Comparison of ENCODE assay signal across 1 cellular context in the genomic region with DNA sequence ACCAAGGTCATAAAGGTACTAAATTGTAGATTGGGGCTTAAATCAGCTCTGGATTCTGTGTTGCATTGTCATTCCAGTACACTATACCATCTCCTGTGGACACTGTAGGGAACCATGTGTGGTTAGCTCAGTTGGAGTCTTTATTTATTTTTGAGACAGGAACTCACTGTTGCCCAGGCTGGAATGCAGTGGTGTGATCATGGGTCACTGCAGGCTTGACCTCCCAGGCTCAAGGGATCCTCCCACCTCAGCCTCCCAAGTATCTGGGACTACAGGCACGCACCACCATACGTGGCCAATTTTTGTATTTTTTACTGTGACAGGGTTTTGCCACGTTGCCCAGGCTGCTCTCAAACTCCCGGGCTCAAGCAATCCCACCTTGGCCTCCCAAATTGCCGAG.
TF ChIP-seq lines count a peak whose summit lies in the region.

No MANE protein-coding gene starts in this region.

TF ChIP-seq in HepG2, 621 proteins besides CTCF, POLR2A, EP300 and RAD21 (continued from another document):
- no peak for TF ChIP-seq HDAC6 (IDR thresholded peaks at IDR 0.05; ENCODE audit: low read depth, low read length)
- TF ChIP-seq, protein P1, sequence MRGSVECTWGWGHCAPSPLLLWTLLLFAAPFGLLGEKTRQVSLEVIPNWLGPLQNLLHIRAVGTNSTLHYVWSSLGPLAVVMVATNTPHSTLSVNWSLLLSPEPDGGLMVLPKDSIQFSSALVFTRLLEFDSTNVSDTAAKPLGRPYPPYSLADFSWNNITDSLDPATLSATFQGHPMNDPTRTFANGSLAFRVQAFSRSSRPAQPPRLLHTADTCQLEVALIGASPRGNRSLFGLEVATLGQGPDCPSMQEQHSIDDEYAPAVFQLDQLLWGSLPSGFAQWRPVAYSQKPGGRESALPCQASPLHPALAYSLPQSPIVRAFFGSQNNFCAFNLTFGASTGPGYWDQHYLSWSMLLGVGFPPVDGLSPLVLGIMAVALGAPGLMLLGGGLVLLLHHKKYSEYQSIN (CRISPR knock-in tag; IDR thresholded peaks at IDR 0.05; ENCODE audit: borderline replicate concordance), result no peak
- no peak for TF ChIP-seq MIER2 (CRISPR knock-in tag; IDR thresholded peaks at IDR 0.05)
- 0 out of 2 replicates have a peak, but pooled peaks have one; percentile 46 for TF ChIP-seq SP5 (CRISPR knock-in tag; IDR thresholded peaks at IDR 0.05; ENCODE audit: borderline replicate concordance, low read depth)
- TF ChIP-seq, protein P2, sequence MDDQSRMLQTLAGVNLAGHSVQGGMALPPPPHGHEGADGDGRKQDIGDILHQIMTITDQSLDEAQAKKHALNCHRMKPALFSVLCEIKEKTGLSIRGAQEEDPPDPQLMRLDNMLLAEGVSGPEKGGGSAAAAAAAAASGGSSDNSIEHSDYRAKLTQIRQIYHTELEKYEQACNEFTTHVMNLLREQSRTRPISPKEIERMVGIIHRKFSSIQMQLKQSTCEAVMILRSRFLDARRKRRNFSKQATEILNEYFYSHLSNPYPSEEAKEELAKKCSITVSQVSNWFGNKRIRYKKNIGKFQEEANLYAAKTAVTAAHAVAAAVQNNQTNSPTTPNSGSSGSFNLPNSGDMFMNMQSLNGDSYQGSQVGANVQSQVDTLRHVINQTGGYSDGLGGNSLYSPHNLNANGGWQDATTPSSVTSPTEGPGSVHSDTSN (CRISPR knock-in tag; IDR thresholded peaks at IDR 0.05; ENCODE audit: borderline replicate concordance), result no peak
- TF ChIP-seq ISL2 (CRISPR knock-in tag; IDR thresholded peaks at IDR 0.05), result no peak
- TF ChIP-seq SUZ12 (IDR thresholded peaks at IDR 0.05; ENCODE audit: low read depth, low read length), result no peak
- TF ChIP-seq, protein P3, sequence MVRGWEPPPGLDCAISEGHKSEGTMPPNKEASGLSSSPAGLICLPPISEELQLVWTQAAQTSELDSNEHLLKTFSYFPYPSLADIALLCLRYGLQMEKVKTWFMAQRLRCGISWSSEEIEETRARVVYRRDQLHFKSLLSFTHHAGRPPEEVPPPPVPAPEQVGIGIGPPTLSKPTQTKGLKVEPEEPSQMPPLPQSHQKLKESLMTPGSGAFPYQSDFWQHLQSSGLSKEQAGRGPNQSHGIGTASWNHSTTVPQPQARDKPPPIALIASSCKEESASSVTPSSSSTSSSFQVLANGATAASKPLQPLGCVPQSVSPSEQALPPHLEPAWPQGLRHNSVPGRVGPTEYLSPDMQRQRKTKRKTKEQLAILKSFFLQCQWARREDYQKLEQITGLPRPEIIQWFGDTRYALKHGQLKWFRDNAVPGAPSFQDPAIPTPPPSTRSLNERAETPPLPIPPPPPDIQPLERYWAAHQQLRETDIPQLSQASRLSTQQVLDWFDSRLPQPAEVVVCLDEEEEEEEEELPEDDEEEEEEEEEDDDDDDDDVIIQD (CRISPR knock-in tag; IDR thresholded peaks at IDR 0.05; ENCODE audit: low read depth), result peak; percentile 70; the same call in 1 of the 2 replicates
- no peak for TF ChIP-seq XRCC5 (optimal IDR thresholded peaks at IDR 0.05; ENCODE audit: low read length)
- TF ChIP-seq SALL2 (CRISPR knock-in tag; IDR thresholded peaks at IDR 0.05), result no peak
- TF ChIP-seq, protein P4, sequence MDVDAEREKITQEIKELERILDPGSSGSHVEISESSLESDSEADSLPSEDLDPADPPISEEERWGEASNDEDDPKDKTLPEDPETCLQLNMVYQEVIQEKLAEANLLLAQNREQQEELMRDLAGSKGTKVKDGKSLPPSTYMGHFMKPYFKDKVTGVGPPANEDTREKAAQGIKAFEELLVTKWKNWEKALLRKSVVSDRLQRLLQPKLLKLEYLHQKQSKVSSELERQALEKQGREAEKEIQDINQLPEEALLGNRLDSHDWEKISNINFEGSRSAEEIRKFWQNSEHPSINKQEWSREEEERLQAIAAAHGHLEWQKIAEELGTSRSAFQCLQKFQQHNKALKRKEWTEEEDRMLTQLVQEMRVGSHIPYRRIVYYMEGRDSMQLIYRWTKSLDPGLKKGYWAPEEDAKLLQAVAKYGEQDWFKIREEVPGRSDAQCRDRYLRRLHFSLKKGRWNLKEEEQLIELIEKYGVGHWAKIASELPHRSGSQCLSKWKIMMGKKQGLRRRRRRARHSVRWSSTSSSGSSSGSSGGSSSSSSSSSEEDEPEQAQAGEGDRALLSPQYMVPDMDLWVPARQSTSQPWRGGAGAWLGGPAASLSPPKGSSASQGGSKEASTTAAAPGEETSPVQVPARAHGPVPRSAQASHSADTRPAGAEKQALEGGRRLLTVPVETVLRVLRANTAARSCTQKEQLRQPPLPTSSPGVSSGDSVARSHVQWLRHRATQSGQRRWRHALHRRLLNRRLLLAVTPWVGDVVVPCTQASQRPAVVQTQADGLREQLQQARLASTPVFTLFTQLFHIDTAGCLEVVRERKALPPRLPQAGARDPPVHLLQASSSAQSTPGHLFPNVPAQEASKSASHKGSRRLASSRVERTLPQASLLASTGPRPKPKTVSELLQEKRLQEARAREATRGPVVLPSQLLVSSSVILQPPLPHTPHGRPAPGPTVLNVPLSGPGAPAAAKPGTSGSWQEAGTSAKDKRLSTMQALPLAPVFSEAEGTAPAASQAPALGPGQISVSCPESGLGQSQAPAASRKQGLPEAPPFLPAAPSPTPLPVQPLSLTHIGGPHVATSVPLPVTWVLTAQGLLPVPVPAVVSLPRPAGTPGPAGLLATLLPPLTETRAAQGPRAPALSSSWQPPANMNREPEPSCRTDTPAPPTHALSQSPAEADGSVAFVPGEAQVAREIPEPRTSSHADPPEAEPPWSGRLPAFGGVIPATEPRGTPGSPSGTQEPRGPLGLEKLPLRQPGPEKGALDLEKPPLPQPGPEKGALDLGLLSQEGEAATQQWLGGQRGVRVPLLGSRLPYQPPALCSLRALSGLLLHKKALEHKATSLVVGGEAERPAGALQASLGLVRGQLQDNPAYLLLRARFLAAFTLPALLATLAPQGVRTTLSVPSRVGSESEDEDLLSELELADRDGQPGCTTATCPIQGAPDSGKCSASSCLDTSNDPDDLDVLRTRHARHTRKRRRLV (CRISPR knock-in tag; IDR thresholded peaks at IDR 0.05), result no peak
- 0 out of 2 replicates have a peak, but pooled peaks have one; percentile 7 for TF ChIP-seq CEBPG (CRISPR knock-in tag; IDR thresholded peaks at IDR 0.05)
- peak; percentile 92 for TF ChIP-seq ZMYM3 (CRISPR knock-in tag; IDR thresholded peaks at IDR 0.05)
- peak; percentile 72 for TF ChIP-seq FOXA3 (CRISPR knock-in tag; IDR thresholded peaks at IDR 0.05)
- no peak for TF ChIP-seq ZNF816 (CRISPR knock-in tag; IDR thresholded peaks at IDR 0.05; ENCODE audit: borderline replicate concordance)
- TF ChIP-seq, protein P5, sequence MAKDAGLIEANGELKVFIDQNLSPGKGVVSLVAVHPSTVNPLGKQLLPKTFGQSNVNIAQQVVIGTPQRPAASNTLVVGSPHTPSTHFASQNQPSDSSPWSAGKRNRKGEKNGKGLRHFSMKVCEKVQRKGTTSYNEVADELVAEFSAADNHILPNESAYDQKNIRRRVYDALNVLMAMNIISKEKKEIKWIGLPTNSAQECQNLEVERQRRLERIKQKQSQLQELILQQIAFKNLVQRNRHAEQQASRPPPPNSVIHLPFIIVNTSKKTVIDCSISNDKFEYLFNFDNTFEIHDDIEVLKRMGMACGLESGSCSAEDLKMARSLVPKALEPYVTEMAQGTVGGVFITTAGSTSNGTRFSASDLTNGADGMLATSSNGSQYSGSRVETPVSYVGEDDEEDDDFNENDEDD (CRISPR knock-in tag; IDR thresholded peaks at IDR 0.05; ENCODE audit: borderline replicate concordance), result no peak
- no peak for TF ChIP-seq ZNF530 (CRISPR knock-in tag; IDR thresholded peaks at IDR 0.05; ENCODE audit: low read depth)
- TF ChIP-seq ZNF644 (CRISPR knock-in tag; IDR thresholded peaks at IDR 0.05; ENCODE audit: low read depth), result 0 out of 2 replicates have a peak, but pooled peaks have one; percentile 33
- no peak for TF ChIP-seq ZNF335 (CRISPR knock-in tag; IDR thresholded peaks at IDR 0.05)
- no peak for TF ChIP-seq SOX6 (IDR thresholded peaks at IDR 0.05)
- TF ChIP-seq SOX6 (CRISPR knock-in tag; IDR thresholded peaks at IDR 0.05), result peak; percentile 34; the same call in 1 of the 2 replicates
- TF ChIP-seq, protein P6, sequence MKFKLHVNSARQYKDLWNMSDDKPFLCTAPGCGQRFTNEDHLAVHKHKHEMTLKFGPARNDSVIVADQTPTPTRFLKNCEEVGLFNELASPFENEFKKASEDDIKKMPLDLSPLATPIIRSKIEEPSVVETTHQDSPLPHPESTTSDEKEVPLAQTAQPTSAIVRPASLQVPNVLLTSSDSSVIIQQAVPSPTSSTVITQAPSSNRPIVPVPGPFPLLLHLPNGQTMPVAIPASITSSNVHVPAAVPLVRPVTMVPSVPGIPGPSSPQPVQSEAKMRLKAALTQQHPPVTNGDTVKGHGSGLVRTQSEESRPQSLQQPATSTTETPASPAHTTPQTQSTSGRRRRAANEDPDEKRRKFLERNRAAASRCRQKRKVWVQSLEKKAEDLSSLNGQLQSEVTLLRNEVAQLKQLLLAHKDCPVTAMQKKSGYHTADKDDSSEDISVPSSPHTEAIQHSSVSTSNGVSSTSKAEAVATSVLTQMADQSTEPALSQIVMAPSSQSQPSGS (CRISPR knock-in tag; IDR thresholded peaks at IDR 0.05), result 0 out of 2 replicates have a peak, but pooled peaks have one; percentile 44
- TF ChIP-seq ZNF34 (CRISPR knock-in tag; IDR thresholded peaks at IDR 0.05; ENCODE audit: borderline replicate concordance), result no peak
- TF ChIP-seq, protein P7, sequence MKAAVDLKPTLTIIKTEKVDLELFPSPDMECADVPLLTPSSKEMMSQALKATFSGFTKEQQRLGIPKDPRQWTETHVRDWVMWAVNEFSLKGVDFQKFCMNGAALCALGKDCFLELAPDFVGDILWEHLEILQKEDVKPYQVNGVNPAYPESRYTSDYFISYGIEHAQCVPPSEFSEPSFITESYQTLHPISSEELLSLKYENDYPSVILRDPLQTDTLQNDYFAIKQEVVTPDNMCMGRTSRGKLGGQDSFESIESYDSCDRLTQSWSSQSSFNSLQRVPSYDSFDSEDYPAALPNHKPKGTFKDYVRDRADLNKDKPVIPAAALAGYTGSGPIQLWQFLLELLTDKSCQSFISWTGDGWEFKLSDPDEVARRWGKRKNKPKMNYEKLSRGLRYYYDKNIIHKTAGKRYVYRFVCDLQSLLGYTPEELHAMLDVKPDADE (CRISPR knock-in tag; IDR thresholded peaks at IDR 0.05), result no peak
- TF ChIP-seq MXD4 (CRISPR knock-in tag; IDR thresholded peaks at IDR 0.05), result no peak
- no peak for TF ChIP-seq ZNF558 (CRISPR knock-in tag; IDR thresholded peaks at IDR 0.05; ENCODE audit: borderline replicate concordance)
- no peak for TF ChIP-seq ZNF703 (CRISPR knock-in tag; IDR thresholded peaks at IDR 0.05; ENCODE audit: borderline replicate concordance)
- TF ChIP-seq, protein P8, sequence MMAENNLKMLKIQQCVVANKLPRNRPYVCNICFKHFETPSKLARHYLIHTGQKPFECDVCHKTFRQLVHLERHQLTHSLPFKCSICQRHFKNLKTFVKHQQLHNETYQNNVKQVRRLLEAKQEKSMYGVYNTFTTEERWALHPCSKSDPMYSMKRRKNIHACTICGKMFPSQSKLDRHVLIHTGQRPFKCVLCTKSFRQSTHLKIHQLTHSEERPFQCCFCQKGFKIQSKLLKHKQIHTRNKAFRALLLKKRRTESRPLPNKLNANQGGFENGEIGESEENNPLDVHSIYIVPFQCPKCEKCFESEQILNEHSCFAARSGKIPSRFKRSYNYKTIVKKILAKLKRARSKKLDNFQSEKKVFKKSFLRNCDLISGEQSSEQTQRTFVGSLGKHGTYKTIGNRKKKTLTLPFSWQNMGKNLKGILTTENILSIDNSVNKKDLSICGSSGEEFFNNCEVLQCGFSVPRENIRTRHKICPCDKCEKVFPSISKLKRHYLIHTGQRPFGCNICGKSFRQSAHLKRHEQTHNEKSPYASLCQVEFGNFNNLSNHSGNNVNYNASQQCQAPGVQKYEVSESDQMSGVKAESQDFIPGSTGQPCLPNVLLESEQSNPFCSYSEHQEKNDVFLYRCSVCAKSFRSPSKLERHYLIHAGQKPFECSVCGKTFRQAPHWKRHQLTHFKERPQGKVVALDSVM (CRISPR knock-in tag; IDR thresholded peaks at IDR 0.05), result peak; percentile 99
- TF ChIP-seq KDM1A (CRISPR knock-in tag; IDR thresholded peaks at IDR 0.05), result peak; percentile 92
- TF ChIP-seq ATF7 (IDR thresholded peaks at IDR 0.05), result no peak
- TF ChIP-seq ATF7 (CRISPR knock-in tag; IDR thresholded peaks at IDR 0.05), result 0 out of 2 replicates have a peak, but pooled peaks have one; percentile 28
- TF ChIP-seq ZNF12 (CRISPR knock-in tag; IDR thresholded peaks at IDR 0.05), result peak; percentile 52; the same call in 1 of the 2 replicates
- TF ChIP-seq, protein P9, sequence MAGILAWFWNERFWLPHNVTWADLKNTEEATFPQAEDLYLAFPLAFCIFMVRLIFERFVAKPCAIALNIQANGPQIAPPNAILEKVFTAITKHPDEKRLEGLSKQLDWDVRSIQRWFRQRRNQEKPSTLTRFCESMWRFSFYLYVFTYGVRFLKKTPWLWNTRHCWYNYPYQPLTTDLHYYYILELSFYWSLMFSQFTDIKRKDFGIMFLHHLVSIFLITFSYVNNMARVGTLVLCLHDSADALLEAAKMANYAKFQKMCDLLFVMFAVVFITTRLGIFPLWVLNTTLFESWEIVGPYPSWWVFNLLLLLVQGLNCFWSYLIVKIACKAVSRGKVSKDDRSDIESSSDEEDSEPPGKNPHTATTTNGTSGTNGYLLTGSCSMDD (CRISPR knock-in tag; IDR thresholded peaks at IDR 0.05), result no peak
- 0 out of 2 replicates have a peak, but pooled peaks have one; percentile 15 for TF ChIP-seq ETV5 (CRISPR knock-in tag; IDR thresholded peaks at IDR 0.05; ENCODE audit: borderline replicate concordance)
- peak; percentile 11; the same call in 1 of the 2 replicates for TF ChIP-seq IRF2 (CRISPR knock-in tag; IDR thresholded peaks at IDR 0.05)
